In the genomic region with DNA sequence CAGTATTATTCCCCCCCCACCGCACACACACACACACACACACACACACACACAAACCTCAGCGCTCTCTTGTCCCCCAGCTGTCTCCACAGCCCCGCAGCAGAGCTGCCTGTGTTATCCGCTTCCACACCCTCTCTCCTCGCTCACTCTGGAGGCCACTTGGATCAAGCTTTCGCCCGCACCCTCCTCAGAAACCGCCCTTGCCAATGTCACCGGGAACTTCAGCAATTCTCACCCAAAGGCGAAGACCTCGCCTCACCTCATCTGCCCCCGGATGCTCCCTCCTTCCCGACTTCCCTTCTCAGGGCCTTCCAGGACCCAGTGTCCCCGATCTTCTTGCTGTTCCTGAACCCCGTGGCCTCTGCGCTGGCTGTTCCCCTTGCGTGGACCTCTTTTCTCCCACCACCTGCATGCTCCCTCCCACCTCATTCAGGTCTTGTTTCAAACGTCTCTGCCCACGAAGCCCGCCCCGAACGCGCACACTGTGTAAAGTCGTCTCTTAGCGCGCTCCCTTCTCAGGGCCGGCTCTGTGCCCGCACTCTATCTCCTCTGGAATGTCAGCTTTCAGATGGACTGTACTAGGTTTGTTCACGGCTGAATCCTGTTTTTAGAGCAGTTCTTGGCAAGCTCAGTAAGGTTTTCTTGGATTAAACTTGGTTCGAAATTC, we compare ENCODE assay signal across 8 cellular contexts. TPM values are rescaled to one million over a fixed set of nuclear protein-coding genes. Genes with fewer than 3 reads are reported as not detected.
DNase-seq lines count a peak whose midpoint lies in the region; ATAC-seq and TF ChIP-seq lines count a peak whose summit lies in the region.

No MANE protein-coding gene starts in this region.

- H3K36me3 ChIP-seq in GM06990 (ENCODE audit: control insufficient read depth, insufficient read depth, low read length) = no peaks in the 10 kb centered on the region
- no peaks in the 10 kb centered on the region for H3K36me3 ChIP-seq in rectal smooth muscle tissue (ENCODE audit: control insufficient read depth, insufficient read depth, low read length)

- no peak overlapping the region for H3K9ac ChIP-seq in rectal smooth muscle tissue (ENCODE audit: low read length)

- H3K27ac ChIP-seq in rectal smooth muscle tissue (ENCODE audit: low read depth, low read length) = no peak overlapping the region

- TF ChIP-seq CTCF in GM06990 (IDR thresholded peaks at IDR 0.05; ENCODE audit: insufficient read depth, low read length, poor library complexity, severe bottlenecking) = no peak
- no peak for TF ChIP-seq CTCF in WI38 (IDR thresholded peaks at IDR 0.05; ENCODE audit: low read depth, low read length)
- TF ChIP-seq CTCF in fibroblast of pulmonary artery (IDR thresholded peaks at IDR 0.05; ENCODE audit: low read length, missing control alignments) = no peak

- H3K4me1 ChIP-seq in rectal smooth muscle tissue (ENCODE audit: control insufficient read depth, insufficient read depth, low read length) = no peaks in the 10 kb centered on the region

- no peak for DNase-seq in GM06990 (ENCODE audit: extremely low read depth, insufficient read length)
- peak; percentile 41 for DNase-seq in fibroblast of pulmonary artery (ENCODE audit: low read depth)
- DNase-seq in NCI-H510A (lab: John Stamatoyannopoulos, UW) = no peak
- DNase-seq in left lobe of liver (ENCODE audit: low spot score) = no peak

- ATAC-seq in HG03135 (IDR thresholded peaks at IDR 0.05; ENCODE audit: unreplicated experiment) = no peak
- ATAC-seq in HG03354 (IDR thresholded peaks at IDR 0.05; ENCODE audit: poor library complexity, severe bottlenecking, unreplicated experiment) = no peak
- no peak for ATAC-seq in left lobe of liver

- peak overlapping the region; percentile 39 for H3K4me3 ChIP-seq in GM06990 (replicated peaks; ENCODE audit: low read depth, low read length)
- peak overlapping the region; percentile 66 for H3K4me3 ChIP-seq in WI38 (ENCODE audit: low read depth, low read length)
- peak overlapping the region; percentile 50 for H3K4me3 ChIP-seq in fibroblast of pulmonary artery (replicated peaks; ENCODE audit: low read depth, low read length)
- peak overlapping the region; percentile 79 for H3K4me3 ChIP-seq in rectal smooth muscle tissue (ENCODE audit: low read length)

- H3K27me3 ChIP-seq in GM06990 (replicated peaks; ENCODE audit: control insufficient read depth, insufficient read depth, low read length) = no peaks in the 10 kb centered on the region; the same call in none of the 2 replicates
- H3K27me3 ChIP-seq in rectal smooth muscle tissue (ENCODE audit: control insufficient read depth, insufficient read depth, low read length) = peaks cover 4% of the 10 kb centered on the region

RNA-seq across cellular contexts. Expression of a gene that starts 0.9 kb away (rescaled TPM):
- total RNA-seq in left lobe of liver = 0.23 TPM

RNA-seq across cellular contexts. Expression of a gene that starts 17.2 kb away (rescaled TPM):
- 23.0 TPM for total RNA-seq in left lobe of liver

RNA-seq across cellular contexts. Expression of a gene that starts 37.8 kb away (rescaled TPM):
- 510 TPM for total RNA-seq in left lobe of liver

RNA-seq across cellular contexts. Expression of a gene that starts 55.1 kb away (rescaled TPM):
- 6.0 TPM for total RNA-seq in left lobe of liver

RNA-seq across cellular contexts. Expression of a gene that starts 58.5 kb away (rescaled TPM):
- not detected for total RNA-seq in left lobe of liver
